ENCODE assay signal across 8 cellular contexts in the genomic region with DNA sequence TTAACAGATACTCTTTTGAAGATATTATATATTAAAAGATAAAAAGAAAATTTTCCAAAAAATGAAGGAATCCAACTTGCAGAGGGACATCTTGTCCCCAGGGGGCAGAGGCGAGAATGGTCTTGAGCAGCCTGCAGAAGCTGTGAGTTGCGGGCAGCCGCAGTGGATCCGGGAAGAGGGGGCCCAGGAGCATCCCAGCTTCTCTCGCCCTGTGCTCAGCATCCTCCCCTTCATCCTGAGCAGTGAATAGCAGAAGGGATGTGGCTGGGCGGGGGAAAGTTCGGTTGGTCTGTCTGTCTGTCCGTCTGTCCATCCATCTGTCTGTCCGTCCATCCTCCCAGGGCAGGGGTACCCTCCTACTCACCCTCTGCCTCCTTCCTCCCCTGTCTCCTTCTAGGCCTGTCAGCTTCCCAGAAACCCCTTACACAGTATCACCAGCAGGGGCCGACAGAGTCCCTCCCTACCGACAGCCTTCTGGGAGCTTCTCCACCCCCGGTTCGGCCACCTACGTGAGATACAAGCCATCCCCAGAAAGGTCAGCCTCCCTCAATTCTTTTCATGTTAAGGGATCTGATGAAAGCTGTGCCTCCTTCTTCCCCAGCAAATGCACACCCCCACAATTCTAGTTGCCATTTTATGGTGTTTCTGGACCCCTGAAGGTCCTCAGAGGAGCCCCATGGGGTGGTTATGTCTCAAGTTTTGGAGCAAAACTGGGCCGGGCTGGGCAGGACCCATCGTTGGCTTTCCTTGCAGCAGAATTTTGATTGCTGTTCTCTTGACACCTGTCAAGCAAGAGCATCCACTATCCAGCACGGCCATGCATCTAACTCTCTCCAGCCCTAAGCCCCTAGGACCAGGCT.
DNase-seq lines count a peak whose midpoint lies in the region; ATAC-seq and TF ChIP-seq lines count a peak whose summit lies in the region.

No MANE protein-coding gene starts in this region.

- TF ChIP-seq CTCF in fibroblast of lung (conservative IDR thresholded peaks at IDR 0.05 in 1 of 2, IDR thresholded peaks at IDR 0.05 in 1 of 2; ENCODE audit: low read depth in 1 of 2, low read length in 2 of 2) (peak; percentile 89 to 96), nephron (IDR thresholded peaks at IDR 0.05; ENCODE audit: unreplicated experiment in 3 of 3) (peak; percentile 64 to 69 (median 65)), tibial nerve (IDR thresholded peaks at IDR 0.05) (peak; percentile 23 to 53 (median 42))

- peaks cover 15% of the 10 kb centered on the region for H3K36me3 Mint-ChIP-seq in nephron (ENCODE audit: low read depth)

- H3K9me3 Mint-ChIP-seq in nephron = no peaks in the 10 kb centered on the region

- H4K20me1 ChIP-seq in fibroblast of lung (ENCODE audit: control insufficient read depth, extremely low read depth, insufficient read depth, low read length) = no peaks in the 10 kb centered on the region

- no peaks in the 10 kb centered on the region for H3K27me3 ChIP-seq in fibroblast of lung (ENCODE audit: control insufficient read depth, insufficient read depth, low read length)
- no peaks in the 10 kb centered on the region for H3K27me3 ChIP-seq in tibial nerve

- H3K4me3 ChIP-seq in fibroblast of lung (replicated peaks in 1 of 4; ENCODE audit: control extremely low read depth in 1 of 4, insufficient read depth in 1 of 4, low read depth in 3 of 4, low read length in 4 of 4) = no peak overlapping the region
- no peak overlapping the region for H3K4me3 ChIP-seq in tibial nerve

- H2AFZ ChIP-seq in fibroblast of lung (ENCODE audit: low read length) = no peak overlapping the region

- H3K4me1 Mint-ChIP-seq in nephron = no peaks in the 10 kb centered on the region

- no peak overlapping the region for H3K4me2 ChIP-seq in fibroblast of lung (ENCODE audit: extremely low read depth, insufficient read depth, low read length)

- no peak for ATAC-seq in GM18867 (IDR thresholded peaks at IDR 0.05; ENCODE audit: unreplicated experiment)

- 56% methylated on average over 17 of the region's 17 CpGs for WGBS in tibial nerve, 2 donors

- no peak overlapping the region for H3K4me3 Mint-ChIP-seq in nephron

- no peak for TF ChIP-seq EP300 in tibial nerve (IDR thresholded peaks at IDR 0.05)

- no peaks in the 10 kb centered on the region for H3K36me3 ChIP-seq in fibroblast of lung (ENCODE audit: control insufficient read depth, insufficient read depth, low read length)
- peaks cover 0 to 45% (median 0%) of the 10 kb centered on the region in 3 donors for H3K36me3 ChIP-seq in tibial nerve

- no peak overlapping the region for H3K27ac ChIP-seq in fibroblast of lung (ENCODE audit: insufficient read depth, low read length)
- H3K27ac ChIP-seq in tibial nerve = no peak overlapping the region

- H3K9me3 ChIP-seq in fibroblast of lung (ENCODE audit: control insufficient read depth, insufficient read depth, low read depth, low read length) (no peaks in the 10 kb centered on the region), tibial nerve (no peaks in the 10 kb centered on the region)

- H3K27ac Mint-ChIP-seq in nephron = no peak overlapping the region

- H3K27me3 Mint-ChIP-seq in nephron (ENCODE audit: low read depth) = no peaks in the 10 kb centered on the region

- peak; percentile 83 for DNase-seq in AG08395 (ENCODE audit: low spot score)
- peak; percentile 38 for DNase-seq in GM19240 (ENCODE audit: insufficient read length, low spot score)
- peak; percentile 27 to 77 for DNase-seq in NCI-H524 (lab: John Stamatoyannopoulos, UW)
- peak; percentile 49 for DNase-seq in activated CD8-positive, alpha-beta memory T cell treated with anti-CD3 and anti-CD28 coated beads, Interleukin-2, amount 50 U/mL, for 4 hours
- DNase-seq in fibroblast of lung (ENCODE audit: low read depth in 2 of 2) = peak; percentile 41 to 59
- peak in 1 of 2 donors; percentile 49 for DNase-seq in tibial nerve (ENCODE audit: low spot score in 2 of 2)

- H3K79me2 ChIP-seq in fibroblast of lung (ENCODE audit: control insufficient read depth, insufficient read depth, low read length) = no peaks in the 10 kb centered on the region

- H3K4me1 ChIP-seq in fibroblast of lung (ENCODE audit: control insufficient read depth, extremely low read depth, insufficient read depth, low read length) = no peaks in the 10 kb centered on the region
- H3K4me1 ChIP-seq in tibial nerve = no peaks in the 10 kb centered on the region

- H3K9ac ChIP-seq in fibroblast of lung (ENCODE audit: insufficient read depth, low read length) = no peak overlapping the region

- TF ChIP-seq POLR2A in tibial nerve (IDR thresholded peaks at IDR 0.05) = no peak

Comparison
In these comparisons a context has a peak if more than half of its experiments do, and no peak if none do; other contexts are left out.
1. CTCF ChIP-seq: peak in every context shown above with its lines; median percentile 92 in fibroblast of lung; 65 in nephron; 42 in tibial nerve.